ENCODE assay signal across 34 cellular contexts in genomic region chr15:60889506-60889905, GRCh38.
"Had no signal": no experiment of that assay in that cellular context is flagged by ENCODE, and none has a peak within 500 bp of the region (broad histone marks: within the 10 kb centered on the region; RNA-seq: fewer than 3 reads in every experiment).

No MANE protein-coding gene starts in this region.

- DNase-seq: activated CD4-positive, alpha-beta memory T cell treated with anti-CD3 and anti-CD28 coated beads, Interleukin-2, amount 10 ng/mL, durations not matched to agents 7 days and 5 days; activated CD4-positive, alpha-beta T cell treated with anti-CD3 and anti-CD28 coated beads for 1 hour; activated CD4-positive, alpha-beta T cell treated with anti-CD3 and anti-CD28 coated beads for 48 hours; activated CD4-positive, CD25-positive, alpha-beta regulatory T cell; activated CD8-positive, alpha-beta memory T cell treated with anti-CD3 and anti-CD28 coated beads for 24 hours; activated CD8-positive, alpha-beta memory T cell treated with anti-CD3 and anti-CD28 coated beads, Interleukin-2, amount 10 ng/mL, durations not matched to agents 7 days and 5 days; activated CD8-positive, alpha-beta memory T cell treated with anti-CD3 and anti-CD28 coated beads, Interleukin-2, amount 50 U/mL, for 48 hours; activated effector memory CD4-positive, alpha-beta T cell treated with Interleukin-2 at 50 U/mL for 16 hours; activated naive CD4-positive, alpha-beta T cell; activated naive CD4-positive, alpha-beta T cell treated with anti-CD3 and anti-CD28 coated beads, Interleukin-2, amount 50 U/mL, for 16 hours; activated naive CD8-positive, alpha-beta T cell treated with anti-CD3 and anti-CD28 coated beads for 36 hours; activated T-cell treated with anti-CD3 and anti-CD28 coated beads, Interleukin-2, amount 50 U/mL, for 48 hours; adrenal gland; body of pancreas; cerebellar nuclear complex; Kasumi-1; MG63; NCI-H1048; NCI-H1105 treated with DMSO at 0.1 percent for 48 hours; NCI-H1436 treated with DMSO at 0.1 percent for 48 hours; NCI-H1694 treated with DMSO at 0.1 percent for 48 hours; NCI-H2029; NCI-H510A; NCI-H526; NCI-H748 treated with DMSO at 0.1 percent for 48 hours; NK-92 treated with Interleukin-12 subunit alpha and Interleukin-12 subunit beta, amount 100 ng/mL, for 24 hours; PC-9; SIG-M5; T-cell; T-helper 2 cell; T1000; WERI-Rb-1 had no signal

- H3K4me1 ChIP-seq: adrenal gland, body of pancreas, breast epithelium had no signal

- H3K4me2 ChIP-seq: PC-9 had no signal

- H3K9me3 ChIP-seq: adrenal gland, body of pancreas, breast epithelium had no signal

- H3K27me3 ChIP-seq: adrenal gland, body of pancreas, breast epithelium, MG63 had no signal

- H3K36me3 ChIP-seq: adrenal gland, breast epithelium, MG63, WERI-Rb-1 had no signal

- H3K27ac ChIP-seq: adrenal gland, body of pancreas, breast epithelium, PC-9, RWPE1, WERI-Rb-1 had no signal

- H3K4me3 ChIP-seq: adrenal gland, body of pancreas, breast epithelium, MG63, PC-9 had no signal
